9 cellular contexts compared by ENCODE assay signal in the genomic region with DNA sequence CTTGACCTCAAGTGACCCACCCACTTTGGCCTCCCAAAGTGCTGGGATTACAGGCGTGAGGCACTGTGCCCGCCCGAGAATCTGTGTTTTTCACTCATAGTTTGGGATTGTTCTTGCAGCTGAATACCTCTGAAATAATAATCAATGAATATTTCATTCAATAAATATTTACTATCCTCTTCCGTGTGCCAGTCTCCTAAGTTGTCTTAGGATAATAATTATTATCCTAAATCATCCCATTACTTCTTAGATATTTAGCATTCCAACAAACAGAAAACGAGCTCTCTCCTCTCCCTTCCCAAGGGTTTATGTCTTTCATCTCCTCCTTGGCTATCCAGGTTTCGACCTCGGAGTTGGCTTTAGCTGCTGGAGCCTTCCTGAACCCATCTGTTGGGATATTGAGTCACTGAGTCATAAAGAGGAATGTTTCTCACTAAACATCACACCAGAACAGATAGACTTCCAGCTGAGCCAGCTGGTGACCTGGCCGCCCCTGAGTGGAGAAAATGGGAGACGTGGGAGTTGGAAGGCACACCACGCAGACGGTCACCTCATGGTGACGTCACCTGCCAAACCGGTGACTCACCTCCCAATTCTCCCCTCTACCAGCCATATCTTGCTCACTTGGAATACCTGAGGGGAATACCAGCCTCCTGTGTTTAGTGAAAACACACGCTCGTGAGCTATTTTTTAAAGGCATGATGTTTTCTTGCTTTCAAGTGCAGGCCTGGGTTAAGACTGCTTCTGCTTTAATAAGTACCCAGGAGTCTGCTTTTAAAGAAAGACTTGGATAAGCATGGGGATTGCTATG. TPM values are rescaled to one million over a fixed set of nuclear protein-coding genes. Genes with fewer than 3 reads are reported as not detected.
DNase-seq lines count a peak whose midpoint lies in the region; TF ChIP-seq lines count a peak whose summit lies in the region.
"Had no signal": no experiment of that assay in that cellular context is flagged by ENCODE, and none has a peak within 500 bp of the region (broad histone marks: within the 10 kb centered on the region; RNA-seq: fewer than 3 reads in every experiment).

No MANE protein-coding gene starts in this region.

- H3K9me3 ChIP-seq in trophoblast cell (ENCODE audit: insufficient read depth, low read depth, low read length) = no peaks in the 10 kb centered on the region
- no peaks in the 10 kb centered on the region for H3K9me3 ChIP-seq in transverse colon

- H3K36me3 ChIP-seq in trophoblast cell (ENCODE audit: control insufficient read depth in 1 of 2, insufficient read depth in 2 of 2, low read length in 2 of 2) = no peaks in the 10 kb centered on the region
- no peaks in the 10 kb centered on the region for H3K36me3 ChIP-seq in transverse colon

- peak overlapping the region; percentile 89 for H2BK120ac ChIP-seq in trophoblast cell (ENCODE audit: insufficient read depth, low read length, poor library complexity)

- peaks cover 7% of the 10 kb centered on the region for H3K79me2 ChIP-seq in trophoblast cell (ENCODE audit: control insufficient read depth, insufficient read depth, low read length, poor library complexity)

- no peak overlapping the region for H4K12ac ChIP-seq in trophoblast cell (ENCODE audit: low read depth, low read length)

- H3K4me3 ChIP-seq in trophoblast cell (ENCODE audit: low read depth, low read length) (no peak overlapping the region), transverse colon (no peak overlapping the region)

- H3K14ac ChIP-seq in trophoblast cell (ENCODE audit: low read length) = peak overlapping the region; percentile 83

- H3K27me3 ChIP-seq in trophoblast cell (ENCODE audit: insufficient read depth, low read length) (no peaks in the 10 kb centered on the region), transverse colon (no peaks in the 10 kb centered on the region)

- no peak overlapping the region for H2AK5ac ChIP-seq in trophoblast cell (ENCODE audit: low read length)

- DNase-seq in DMS 273 treated with DMSO at 0.1 percent for 48 hours (lab: John Stamatoyannopoulos, UW) = peak; percentile 75
- peak; percentile 42 for DNase-seq in NCI-H2171 treated with DMSO at 0.1 percent for 48 hours (lab: John Stamatoyannopoulos, UW)
- peak; percentile 41 for DNase-seq in epidermal melanocyte (ENCODE audit: insufficient read length, low spot score)
- DNase-seq in trophoblast cell = peak; percentile 99
- no peak for DNase-seq in NCI-H1417 treated with DMSO at 0.1 percent for 48 hours (lab: John Stamatoyannopoulos, UW)
- no peak for DNase-seq in NCI-H1694 (lab: John Stamatoyannopoulos, UW)
- DNase-seq in transverse colon = no peak
- DNase-seq in NCI-H524 treated with DMSO at 0.1 percent for 48 hours (lab: John Stamatoyannopoulos, UW) = no peak

- in situ Hi-C loops in transverse colon (cut with MboI; ENCODE audit: low pct_ligation_motif_present in 1 of 4, low pct_unique_long_range_greater_than_20kb in 1 of 4, low sequenced_read_pairs in 3 of 4) = no loop called here

- H3K4me1 ChIP-seq in trophoblast cell (ENCODE audit: control insufficient read depth in 1 of 2, insufficient read depth in 2 of 2, low read length in 2 of 2) = peaks cover 20 to 34% of the 10 kb centered on the region in 2 experiments
- H3K4me1 ChIP-seq in transverse colon = peaks cover 5 to 30% (median 12%) of the 10 kb centered on the region in 4 donors

- no peak overlapping the region for H4K8ac ChIP-seq in trophoblast cell (ENCODE audit: low read depth, low read length)

- peaks cover 63% of the 10 kb centered on the region for H3K79me1 ChIP-seq in trophoblast cell (ENCODE audit: low read length)

- H3K23ac ChIP-seq in trophoblast cell (ENCODE audit: low read length) = no peak overlapping the region

- no peak for TF ChIP-seq EP300 in transverse colon (IDR thresholded peaks at IDR 0.05; ENCODE audit: low read depth)

- no CpG with 5 or more reads among the region's 15 CpGs for WGBS in trophoblast cell (ENCODE audit: extremely low coverage, insufficient coverage, insufficient read length)
- 57 to 72% methylated on average over 4 to 15 of the region's 15 CpGs for WGBS in transverse colon (ENCODE audit: low coverage in 1 of 2), 2 donors

- TF ChIP-seq POLR2A in transverse colon (IDR thresholded peaks at IDR 0.05) = no peak

- H3K4me2 ChIP-seq in trophoblast cell (ENCODE audit: low read length) = no peak overlapping the region

- no peak overlapping the region for H3K18ac ChIP-seq in trophoblast cell (ENCODE audit: low read length)

- H3K4ac ChIP-seq in trophoblast cell (ENCODE audit: low read depth, low read length) = peak overlapping the region; percentile 51

- intact Hi-C loops in transverse colon (cut with DNase I; ENCODE audit: low total_unique reads) = no loop called here

- H2BK12ac ChIP-seq in trophoblast cell (ENCODE audit: low read length) = peak overlapping the region; percentile 77

- peak overlapping the region; percentile 100 for H3K27ac ChIP-seq in trophoblast cell (ENCODE audit: low read depth, low read length)
- peak overlapping the region in 2 of 4 donors; percentile 25 to 43 for H3K27ac ChIP-seq in transverse colon
- H3K27ac ChIP-seq: HL-60 had no signal

- peak overlapping the region; percentile 92 for H4K91ac ChIP-seq in trophoblast cell (ENCODE audit: low read depth, low read length)

- no peak overlapping the region for H3K9ac ChIP-seq in trophoblast cell (ENCODE audit: low read length)

- no peak for TF ChIP-seq CTCF in transverse colon (IDR thresholded peaks at IDR 0.05)

- peak overlapping the region; percentile 91 for H2BK5ac ChIP-seq in trophoblast cell (ENCODE audit: low read depth, low read length, poor library complexity)

- H2AFZ ChIP-seq in trophoblast cell (ENCODE audit: insufficient read depth, low read length, poor library complexity) = no peak overlapping the region

RNA-seq across cellular contexts. Expression of gene BHLHE40, which starts 43.9 kb away (rescaled TPM):
- 173 and 187 TPM in 2 replicates for polyA plus RNA-seq in trophoblast cell (2013)
- 10 to 100 TPM; 13.4 to 50.9 (median 18.0) TPM for total RNA-seq in transverse colon

Comparison
In these comparisons a context has a peak if more than half of its experiments do, and no peak if none do; other contexts are left out.
1. DNase-seq: peak in DMS 273 treated with DMSO at 0.1 percent for 48 hours (single experiment), NCI-H2171 treated with DMSO at 0.1 percent for 48 hours (single experiment), epidermal melanocyte (single experiment) and trophoblast cell (2 of 2); none in NCI-H1417 treated with DMSO at 0.1 percent for 48 hours (single experiment), NCI-H1694 (single experiment), transverse colon (single experiment) and NCI-H524 treated with DMSO at 0.1 percent for 48 hours (single experiment).